Comparison of ENCODE assay signal across 8 cellular contexts in genomic region chr10:134205-134742, GRCh38. TPM values are rescaled to one million over a fixed set of nuclear protein-coding genes. Genes with fewer than 3 reads are reported as not detected.
A peak's percentile ranks its signal among the peaks of the same experiment; 100 is the strongest.
DNase-seq lines count a peak whose midpoint lies in the region; ATAC-seq and TF ChIP-seq lines count a peak whose summit lies in the region.

No MANE protein-coding gene starts in this region.

- no peaks in the 10 kb centered on the region for H3K36me3 ChIP-seq in CD4-positive, CD25-positive, alpha-beta regulatory T cell (ENCODE audit: control insufficient read depth, insufficient read depth, low read length)
- H3K36me3 ChIP-seq in mucosa of descending colon (ENCODE audit: low read depth), result no peaks in the 10 kb centered on the region
- H3K36me3 ChIP-seq in upper lobe of right lung, result no peaks in the 10 kb centered on the region

- no peaks in the 10 kb centered on the region for H3K36me3 Mint-ChIP-seq in CD4-positive, CD25-positive, alpha-beta regulatory T cell

- peak in 2 of 3 donors; percentile 1 to 50 for DNase-seq in CD4-positive, CD25-positive, alpha-beta regulatory T cell
- DNase-seq in SHP77 (lab: John Stamatoyannopoulos, UW) (peak; percentile 2 to 8), dermis blood vessel endothelial cell (peak; percentile 40), mucosa of descending colon (peak in 1 of 3 donors; percentile 29), upper lobe of right lung (peak; percentile 69), AML-193 (lab: John Stamatoyannopoulos, UW) (no peak)

- no peaks in the 10 kb centered on the region for H3K27me3 ChIP-seq in CD4-positive, CD25-positive, alpha-beta regulatory T cell (ENCODE audit: control insufficient read depth, insufficient read depth, low read length)
- no peaks in the 10 kb centered on the region for H3K27me3 ChIP-seq in upper lobe of right lung

- H3K27me3 Mint-ChIP-seq in CD4-positive, CD25-positive, alpha-beta regulatory T cell, result no peaks in the 10 kb centered on the region

- peaks cover 36% of the 10 kb centered on the region for H3K4me1 ChIP-seq in CD4-positive, CD25-positive, alpha-beta regulatory T cell (ENCODE audit: control insufficient read depth, insufficient read depth, low read length, poor library complexity, severe bottlenecking)
- H3K4me1 ChIP-seq in mucosa of descending colon (ENCODE audit: low read depth), result peaks cover 16% of the 10 kb centered on the region
- H3K4me1 ChIP-seq in upper lobe of right lung, result peaks cover 27% of the 10 kb centered on the region

- TF ChIP-seq CTCF in mucosa of descending colon (IDR thresholded peaks at IDR 0.05) (no peak), upper lobe of right lung (IDR thresholded peaks at IDR 0.05) (no peak)

- H3K27ac ChIP-seq in CD4-positive, CD25-positive, alpha-beta regulatory T cell (ENCODE audit: insufficient read depth, low read length, poor library complexity, severe bottlenecking), result no peak overlapping the region
- peak overlapping the region; percentile 97 for H3K27ac ChIP-seq in upper lobe of right lung

- peak overlapping the region; percentile 87 to 93 (median 91) for H3K27ac Mint-ChIP-seq in CD4-positive, CD25-positive, alpha-beta regulatory T cell

- intact Hi-C loops in mucosa of descending colon (cut with DNase I, micrococcal nuclease), result no loop called here
- intact Hi-C loops in upper lobe of right lung (cut with DNase I), result no loop called here

- H3K9me3 Mint-ChIP-seq in CD4-positive, CD25-positive, alpha-beta regulatory T cell, result no peaks in the 10 kb centered on the region

- peak overlapping the region; percentile 90 to 92 (median 91) for H3K4me3 Mint-ChIP-seq in CD4-positive, CD25-positive, alpha-beta regulatory T cell

- peak overlapping the region; percentile 94 for H3K4me3 ChIP-seq in CD4-positive, CD25-positive, alpha-beta regulatory T cell (ENCODE audit: low read depth, low read length)
- H3K4me3 ChIP-seq in mucosa of descending colon, result peak overlapping the region; percentile 77
- H3K4me3 ChIP-seq in upper lobe of right lung, result peak overlapping the region; percentile 93

- no peaks in the 10 kb centered on the region for H3K9me3 ChIP-seq in CD4-positive, CD25-positive, alpha-beta regulatory T cell (ENCODE audit: control insufficient read depth in 2 of 2, low read length in 2 of 2)
- H3K9me3 ChIP-seq in mucosa of descending colon (no peaks in the 10 kb centered on the region), upper lobe of right lung (no peaks in the 10 kb centered on the region)

- peak; percentile 1 to 10 for ATAC-seq in CD4-positive, CD25-positive, alpha-beta regulatory T cell (ENCODE audit: low read depth in 2 of 2)
- ATAC-seq in GM18873 (IDR thresholded peaks at IDR 0.05; ENCODE audit: low FRiP score, unreplicated experiment) (peak; percentile 15), HG03103 (IDR thresholded peaks at IDR 0.05; ENCODE audit: low read depth, unreplicated experiment) (peak; percentile 18), mucosa of descending colon (no peak), upper lobe of right lung (no peak)

- H3K4me1 Mint-ChIP-seq in CD4-positive, CD25-positive, alpha-beta regulatory T cell, result peaks cover 25 to 52% (median 40%) of the 10 kb centered on the region in 4 donors

RNA-seq across cellular contexts. Expression of gene ZMYND11, which starts 1.0 kb away (rescaled TPM):
- 44.2 TPM for total RNA-seq in CD4-positive, CD25-positive, alpha-beta regulatory T cell
- polyA plus RNA-seq in CD4-positive, CD25-positive, alpha-beta regulatory T cell, result 10 to 100 TPM; 24.8 to 32.9 (median 31.7) TPM
- total RNA-seq in dermis blood vessel endothelial cell, result 59.4 and 73.2 TPM in 2 replicates
- 100 to 1,000 TPM in 1 of 3 donors, 10 to 100 TPM in 2; 34.5 to 131 (median 37.6) TPM for total RNA-seq in mucosa of descending colon
- 82.3 TPM for total RNA-seq in upper lobe of right lung

Comparison
In these comparisons a context has a peak if more than half of its experiments do, and no peak if none do; other contexts are left out.
1. ATAC-seq: peak in CD4-positive, CD25-positive, alpha-beta regulatory T cell (2 of 2), GM18873 (single experiment) and HG03103 (single experiment); none in mucosa of descending colon (single experiment) and upper lobe of right lung (single experiment).
2. DNase-seq: peak in CD4-positive, CD25-positive, alpha-beta regulatory T cell (2 of 3), SHP77 (2 of 2), dermis blood vessel endothelial cell (single experiment) and upper lobe of right lung (single experiment); none in AML-193 (0 of 2).
3. Peak in every context shown above with its lines, with median percentiles within 50 percentile points of each other: H3K4me3 ChIP-seq.